Comparison of ENCODE assay signal across 18 cellular contexts in the genomic region with DNA sequence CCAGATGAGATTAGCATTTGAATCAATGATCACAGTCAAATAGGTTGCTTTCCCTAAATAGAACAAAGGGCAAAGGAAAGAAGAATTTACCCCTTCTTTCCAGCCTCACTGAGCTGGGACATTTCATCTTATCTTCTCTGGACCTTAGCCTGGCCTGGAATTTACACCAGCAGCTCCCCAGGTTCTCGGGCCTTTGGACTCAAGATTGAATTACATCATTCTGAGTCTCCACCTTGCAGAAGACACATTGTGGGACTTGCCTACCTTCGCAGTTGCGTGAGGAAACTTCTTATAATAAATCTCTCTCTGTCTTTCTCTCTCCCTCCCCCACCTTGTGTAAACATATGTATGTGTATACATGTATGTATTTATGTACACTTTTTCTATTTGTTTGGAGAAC.
DNase-seq lines count a peak whose midpoint lies in the region; ATAC-seq and TF ChIP-seq lines count a peak whose summit lies in the region.
"Had no signal": no experiment of that assay in that cellular context is flagged by ENCODE, and none has a peak within 500 bp of the region (broad histone marks: within the 10 kb centered on the region; RNA-seq: fewer than 3 reads in every experiment).

No MANE protein-coding gene starts in this region.

- peak overlapping the region; percentile 8 for H3K4me3 Mint-ChIP-seq in Caco-2 (ENCODE audit: unreplicated experiment)
- H3K4me3 Mint-ChIP-seq in WTC11 = no peak overlapping the region
- H3K4me3 Mint-ChIP-seq: B cell; CD4-positive, CD25-positive, alpha-beta regulatory T cell; CD8-positive, alpha-beta T cell; H9 had no signal

- CTCF ChIA-PET in Caco-2 (lab: Charles Lee) (no interaction called here), WTC11 (lab: Charles Lee) (interaction anchor here (0.7 kb wide), 1 partner anchor 45 kb away, joined by 3 read pairs; no protein-coding TSS in a partner anchor)

- no peaks in the 10 kb centered on the region for H3K36me3 ChIP-seq in Caco-2 (ENCODE audit: control insufficient read depth, insufficient read depth, low read length)
- H3K36me3 ChIP-seq: BLaER1 had no signal

- H3K9me3 Mint-ChIP-seq in Caco-2 (ENCODE audit: unreplicated experiment) (no peaks in the 10 kb centered on the region), WTC11 (peaks cover 3% of the 10 kb centered on the region; the same call in 1 of the 2 replicates)
- H3K9me3 Mint-ChIP-seq: H9 had no signal

- BruUV-seq in Caco-2 (replicated peaks; lab: Mats Ljungman, UMichigan) = no TSS peak

- H3K27ac Mint-ChIP-seq in Caco-2 (ENCODE audit: unreplicated experiment) (peak overlapping the region; percentile 42), WTC11 (no peak overlapping the region)
- H3K27ac Mint-ChIP-seq: B cell; CD4-positive, CD25-positive, alpha-beta regulatory T cell; CD8-positive, alpha-beta T cell; H9 had no signal

- H3K27me3 Mint-ChIP-seq in Caco-2 (ENCODE audit: insufficient read depth, unreplicated experiment) = peaks cover 1% of the 10 kb centered on the region
- H3K27me3 Mint-ChIP-seq in WTC11 (ENCODE audit: low read depth) = no peaks in the 10 kb centered on the region
- H3K27me3 Mint-ChIP-seq: B cell; CD4-positive, CD25-positive, alpha-beta regulatory T cell had no signal

- peaks cover 8% of the 10 kb centered on the region for H3K4me1 Mint-ChIP-seq in Caco-2 (ENCODE audit: low read depth, unreplicated experiment)
- H3K4me1 Mint-ChIP-seq in WTC11 = peaks cover 5% of the 10 kb centered on the region
- H3K4me1 Mint-ChIP-seq: B cell; CD4-positive, CD25-positive, alpha-beta regulatory T cell had no signal

- DNase-seq in Caco-2 = peak; percentile 61 to 87
- no peak for DNase-seq in WTC11 (ENCODE audit: low spot score)
- DNase-seq in left kidney (ENCODE audit: low read depth, low spot score) = peak; percentile 1
- DNase-seq in activated CD4-positive, alpha-beta T cell treated with anti-CD3 and anti-CD28 coated beads, Interleukin-2, amount 50 U/mL, for 48 hours = no peak
- no peak for DNase-seq in NOMO-1 (lab: John Stamatoyannopoulos, UW; ENCODE audit: unreplicated experiment in 2 of 2)
- no peak for DNase-seq in putamen (ENCODE audit: low spot score)
- DNase-seq: CD4-positive, CD25-positive, alpha-beta regulatory T cell; CD8-positive, alpha-beta T cell; DMS 273 treated with DMSO at 0.1 percent for 48 hours; DMS79; EL; GDM1; GM23248; H9 had no signal

- H3K36me3 Mint-ChIP-seq in Caco-2 (ENCODE audit: insufficient read depth, unreplicated experiment) = no peaks in the 10 kb centered on the region
- H3K36me3 Mint-ChIP-seq in WTC11 = no peaks in the 10 kb centered on the region
- H3K36me3 Mint-ChIP-seq: CD4-positive, CD25-positive, alpha-beta regulatory T cell; CD8-positive, alpha-beta T cell had no signal

- H3K27me3 ChIP-seq in Caco-2 (replicated peaks; ENCODE audit: control insufficient read depth, insufficient read depth, low read length) = no peaks in the 10 kb centered on the region
- H3K27me3 ChIP-seq: BLaER1 had no signal

- intact Hi-C loops in Caco-2 (cut with micrococcal nuclease; ENCODE audit: unreplicated experiment) = no loop called here

- TF ChIP-seq CTCF in Caco-2 (IDR thresholded peaks at IDR 0.05; ENCODE audit: insufficient read depth in 1 of 2, low read depth in 1 of 2, low read length in 1 of 2, severe bottlenecking in 1 of 2, unreplicated experiment in 1 of 2) (no peak), WTC11 (IDR thresholded peaks at IDR 0.05) (no peak)

- no peak overlapping the region for H3K4me3 ChIP-seq in Caco-2 (ENCODE audit: low read depth, low read length)
- H3K4me3 ChIP-seq: BLaER1, GM12878, GM23248 had no signal

- POLR2A ChIA-PET in Caco-2 (lab: Charles Lee) (interaction anchor here (0.6 kb wide), 1 partner anchor 28 kb away, joined by 3 read pairs; no protein-coding TSS in a partner anchor), WTC11 (lab: Charles Lee) (no interaction called here)

- peaks cover 10% of the 10 kb centered on the region for H3K4me1 ChIP-seq in Caco-2
- H3K4me1 ChIP-seq: BLaER1 had no signal

- H3K9me3 ChIP-seq in Caco-2 = no peaks in the 10 kb centered on the region
- H3K9me3 ChIP-seq: BLaER1 had no signal

- ATAC-seq in WTC11 = peak; percentile 26; the same call in 1 of the 2 replicates
- ATAC-seq: CD8-positive, alpha-beta T cell; GM12878; HCT116 had no signal

TF ChIP-seq in WTC11, 78 proteins besides CTCF, POLR2A, EP300 and RAD21:
- no peak for TF ChIP-seq ZNF317 (CRISPR knock-in tag; IDR thresholded peaks at IDR 0.05; ENCODE audit: borderline replicate concordance, low read depth)
- no peak for TF ChIP-seq ELF4 (CRISPR knock-in tag; IDR thresholded peaks at IDR 0.05; ENCODE audit: low read depth)
- no peak for TF ChIP-seq RORB (CRISPR knock-in tag; IDR thresholded peaks at IDR 0.05)
- TF ChIP-seq ATF6 (CRISPR knock-in tag; IDR thresholded peaks at IDR 0.05) = no peak
- no peak for TF ChIP-seq ETV6 (CRISPR knock-in tag; IDR thresholded peaks at IDR 0.05)
- TF ChIP-seq ZNF512 (CRISPR knock-in tag; IDR thresholded peaks at IDR 0.05; ENCODE audit: borderline replicate concordance) = no peak
- TF ChIP-seq NFATC4 (CRISPR knock-in tag; IDR thresholded peaks at IDR 0.05) = no peak
- no peak for TF ChIP-seq ARID4B (CRISPR knock-in tag; IDR thresholded peaks at IDR 0.05; ENCODE audit: borderline replicate concordance)
- no peak for TF ChIP-seq IRF1 (CRISPR knock-in tag; IDR thresholded peaks at IDR 0.05)
- TF ChIP-seq NR2C2 (CRISPR knock-in tag; IDR thresholded peaks at IDR 0.05) = no peak
- no peak for TF ChIP-seq NR1H2 (CRISPR knock-in tag; IDR thresholded peaks at IDR 0.05)
- TF ChIP-seq HMGA2 (CRISPR knock-in tag; IDR thresholded peaks at IDR 0.05) = no peak
TF ChIP-seq in WTC11: peak in this region for 0.

Comparison
In these comparisons a context has a peak if more than half of its experiments do, and no peak if none do; other contexts are left out.
1. DNase-seq: peak in Caco-2 (2 of 2) and left kidney (single experiment); none in WTC11 (single experiment), activated CD4-positive, alpha-beta T cell treated with anti-CD3 and anti-CD28 coated beads, Interleukin-2, amount 50 U/mL, for 48 hours (0 of 2), NOMO-1 (0 of 2) and putamen (single experiment).